Comparison of ENCODE assay signal across 21 cellular contexts in the genomic region with DNA sequence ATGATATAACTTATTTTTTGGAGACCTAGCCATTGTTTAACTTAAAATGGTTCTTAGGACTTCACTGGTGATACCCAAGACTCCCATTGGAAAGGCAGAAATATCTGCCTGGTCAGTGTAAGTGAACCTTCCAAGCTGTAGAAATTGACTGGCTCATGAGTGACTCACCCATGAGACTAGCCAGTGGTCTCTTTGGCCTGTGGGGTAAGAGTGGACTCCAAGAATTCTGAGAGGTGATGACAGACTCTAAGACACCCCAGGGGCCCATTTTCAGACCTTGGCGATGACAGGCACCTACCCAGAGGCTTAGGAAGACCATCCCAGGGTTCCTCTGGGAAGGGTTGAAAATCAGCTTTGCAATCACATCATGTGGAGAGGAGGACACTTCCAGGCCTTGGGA.
"Had no signal": no experiment of that assay in that cellular context is flagged by ENCODE, and none has a peak within 500 bp of the region (broad histone marks: within the 10 kb centered on the region; RNA-seq: fewer than 3 reads in every experiment).

No MANE protein-coding gene starts in this region.

- H3K4me1 Mint-ChIP-seq: activated naive CD8-positive, alpha-beta T cell treated with anti-CD3 and anti-CD28 coated beads, Interleukin-2, amount 50 U/mL, for 24 hours; natural killer cell had no signal

- H3K27ac Mint-ChIP-seq: activated CD8-positive, alpha-beta T cell treated with anti-CD3 and anti-CD28 coated beads, Interleukin-2, amount 10 ng/mL, durations not matched to agents 7 days and 5 days; activated naive CD8-positive, alpha-beta T cell treated with anti-CD3 and anti-CD28 coated beads, Interleukin-2, amount 50 U/mL, for 24 hours; activated T-helper 1 cell treated with anti-CD3 and anti-CD28 coated beads, Interleukin-12 subunit alpha, Interleukin-12 subunit beta, Interleukin-2, Interleukin-4 antibody, amounts not matched to agents 30 ng/mL and 10 ng/mL and 1 ng/mL, durations not matched to agents 14 hours and 24 hours and 36 hours; natural killer cell had no signal

- ATAC-seq: activated CD8-positive, alpha-beta T cell treated with anti-CD3 and anti-CD28 coated beads, Interleukin-2, amount 10 ng/mL, durations not matched to agents 7 days and 5 days; activated naive CD8-positive, alpha-beta T cell treated with anti-CD3 and anti-CD28 coated beads, Interleukin-2, amount 50 U/mL, for 24 hours; foreskin keratinocyte; natural killer cell; stimulated activated naive CD8-positive, alpha-beta T cell treated with anti-CD3 and anti-CD28 coated beads, Interleukin-15, Interleukin-2, amounts not matched to agents 100 U/mL and 50 U/mL, for 24 hours had no signal

- H3K27me3 ChIP-seq: ovary, thyroid gland had no signal

- H3K9me3 Mint-ChIP-seq: activated T-helper 1 cell treated with anti-CD3 and anti-CD28 coated beads, Interleukin-12 subunit alpha, Interleukin-12 subunit beta, Interleukin-2, Interleukin-4 antibody, amounts not matched to agents 30 ng/mL and 10 ng/mL and 1 ng/mL, durations not matched to agents 14 hours and 24 hours and 36 hours; natural killer cell had no signal

- H3K4me3 ChIP-seq: ovary, prostate gland, thyroid gland had no signal

- H3K36me3 ChIP-seq: ovary, prostate gland, thyroid gland had no signal

- H3K36me3 Mint-ChIP-seq: natural killer cell had no signal

- H3K9me3 ChIP-seq: ovary, prostate gland, thyroid gland had no signal

- H3K27ac ChIP-seq: foreskin keratinocyte, ovary, prostate gland, thyroid gland, VCaP had no signal

- H3K4me1 ChIP-seq: foreskin keratinocyte, prostate gland had no signal

- DNase-seq: activated CD4-positive, alpha-beta T cell treated with anti-CD3 and anti-CD28 coated beads for 1 hour; activated CD4-positive, alpha-beta T cell treated with anti-CD3 and anti-CD28 coated beads, Interleukin-2, amount 50 U/mL, for 1 hour; activated CD8-positive, alpha-beta T cell treated with anti-CD3 and anti-CD28 coated beads, Interleukin-2, amount 10 ng/mL, durations not matched to agents 7 days and 5 days; activated gamma-delta T cell; activated naive CD4-positive, alpha-beta T cell treated with anti-CD3 and anti-CD28 coated beads, Interleukin-2, amount 50 U/mL, for 16 hours; activated naive CD8-positive, alpha-beta T cell treated with anti-CD3 and anti-CD28 coated beads, Interleukin-2, amount 50 U/mL, for 24 hours; foreskin keratinocyte; kidney; midbrain; natural killer cell; ovary; right cardiac atrium; stimulated activated CD4-positive, alpha-beta T cell treated with anti-CD3 and anti-CD28 coated beads, Interleukin-12 subunit alpha, Interleukin-12 subunit beta, amount 100 ng/mL, for 4 hours; stimulated activated CD4-positive, alpha-beta T cell treated with anti-CD3 and anti-CD28 coated beads, Interleukin-4, amount 100 ng/mL, for 4 hours; stimulated activated naive CD8-positive, alpha-beta T cell treated with anti-CD3 and anti-CD28 coated beads, Interleukin-15, Interleukin-2, amounts not matched to agents 100 U/mL and 50 U/mL, for 24 hours; substantia nigra; T-helper 2 cell; thyroid gland had no signal

- H3K4me3 Mint-ChIP-seq: activated CD8-positive, alpha-beta T cell treated with anti-CD3 and anti-CD28 coated beads, Interleukin-2, amount 10 ng/mL, durations not matched to agents 7 days and 5 days; activated naive CD8-positive, alpha-beta T cell treated with anti-CD3 and anti-CD28 coated beads, Interleukin-2, amount 50 U/mL, for 24 hours; activated T-helper 1 cell treated with anti-CD3 and anti-CD28 coated beads, Interleukin-12 subunit alpha, Interleukin-12 subunit beta, Interleukin-2, Interleukin-4 antibody, amounts not matched to agents 30 ng/mL and 10 ng/mL and 1 ng/mL, durations not matched to agents 14 hours and 24 hours and 36 hours; natural killer cell had no signal
